Comparison of ENCODE assay signal across 1 cellular context in genomic region chr4:129092636-129093172, GRCh38.
TF ChIP-seq lines count a peak whose summit lies in the region.

No MANE protein-coding gene starts in this region.

TF ChIP-seq in GM23338, 12 proteins besides CTCF, POLR2A, EP300 and RAD21 (continued from another document):
- TF ChIP-seq ZNF462 (CRISPR knock-in tag; IDR thresholded peaks at IDR 0.05): no peak
- no peak for TF ChIP-seq JUNB (IDR thresholded peaks at IDR 0.05; ENCODE audit: unreplicated experiment)
- TF ChIP-seq ZNF331 (CRISPR knock-in tag; IDR thresholded peaks at IDR 0.05; ENCODE audit: low read depth): no peak
- no peak for TF ChIP-seq NANOG (IDR thresholded peaks at IDR 0.05; ENCODE audit: borderline replicate concordance)
